10 cellular contexts compared by ENCODE assay signal in the genomic region with DNA sequence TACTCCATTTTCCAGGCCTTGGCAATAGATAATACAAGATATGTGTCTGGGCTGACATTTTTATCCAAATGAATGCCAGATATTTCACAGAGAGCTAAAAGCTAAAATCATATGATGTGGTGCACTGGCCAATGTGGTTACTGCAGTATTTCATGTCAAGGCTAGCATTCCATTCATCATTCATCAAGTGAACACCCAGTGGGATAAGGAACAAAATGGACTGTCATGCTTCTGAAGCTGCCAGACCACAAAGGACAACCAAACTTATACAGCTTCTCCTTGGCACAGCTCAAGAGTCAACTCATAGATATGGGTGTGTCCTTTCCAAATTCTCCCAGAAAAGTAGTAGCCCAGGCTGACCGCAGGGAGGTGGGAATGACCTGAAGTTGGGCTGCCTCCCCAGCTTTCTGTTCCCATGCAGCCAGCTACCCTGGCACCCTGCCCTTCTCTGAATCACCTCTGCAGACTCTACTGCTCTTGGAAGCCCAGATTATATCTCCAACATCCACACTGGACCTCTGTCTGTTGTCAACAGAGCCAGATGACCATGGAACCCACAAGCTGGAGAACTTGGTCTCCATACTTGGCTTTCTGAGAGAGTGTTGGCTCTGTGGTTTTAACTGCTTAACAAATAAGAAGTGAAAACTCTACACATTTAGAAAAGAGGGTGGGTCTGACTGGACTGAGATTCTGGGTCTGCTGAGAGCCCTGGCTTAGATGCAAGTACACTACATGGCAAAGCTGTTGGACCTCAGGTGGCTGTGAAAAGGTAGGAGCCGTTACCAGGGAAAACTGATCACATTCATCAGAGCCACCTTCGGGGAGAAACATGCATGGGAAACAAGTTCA.
DNase-seq lines count a peak whose midpoint lies in the region; ATAC-seq and TF ChIP-seq lines count a peak whose summit lies in the region.
"Had no signal": no experiment of that assay in that cellular context is flagged by ENCODE, and none has a peak within 500 bp of the region (broad histone marks: within the 10 kb centered on the region; RNA-seq: fewer than 3 reads in every experiment).

No MANE protein-coding gene starts in this region.

- no peaks in the 10 kb centered on the region for H3K79me2 ChIP-seq in PC-9 (ENCODE audit: low read depth)

- CTCF ChIA-PET in PC-9 (lab: Charles Lee): interaction anchor here (0.6 to 1.8 kb wide), 4 partner anchors 55 to 703 kb away, joined by 3 to 11 read pairs (median 6); no protein-coding TSS in a partner anchor

- TF ChIP-seq CTCF in PC-9 (conservative IDR thresholded peaks at IDR 0.05): no peak
- TF ChIP-seq CTCF in prostate gland (IDR thresholded peaks at IDR 0.05): no peak

- H2AFZ ChIP-seq in PC-9: no peak overlapping the region

- ATAC-seq in GM21786 (IDR thresholded peaks at IDR 0.05; ENCODE audit: unreplicated experiment): no peak

- no peaks in the 10 kb centered on the region for H3K27me3 ChIP-seq in PC-9 (ENCODE audit: insufficient read depth, low read depth)
- no peaks in the 10 kb centered on the region for H3K27me3 ChIP-seq in prostate gland (replicated peaks; ENCODE audit: insufficient read depth)

- intact Hi-C loops in PC-9 (cut with micrococcal nuclease; ENCODE audit: unreplicated experiment): loop anchor here (10.0 kb wide), 1 partner anchor 292 kb away; no protein-coding TSS in a partner anchor
- intact Hi-C loops in prostate gland (cut with DNase I): no loop called here

- BruUV-seq in PC-9 (replicated peaks; lab: Mats Ljungman, UMichigan): no TSS peak

- H3K4me2 ChIP-seq in PC-9: no peak overlapping the region

- no peaks in the 10 kb centered on the region for H3K9me3 ChIP-seq in PC-9 (ENCODE audit: insufficient read depth, low read depth)
- no peaks in the 10 kb centered on the region for H3K9me3 ChIP-seq in prostate gland

- no peak for TF ChIP-seq POLR2A in prostate gland (IDR thresholded peaks at IDR 0.05)

- 75% methylated on average over 3 of the region's 3 CpGs for WGBS in prostate gland

- no peaks in the 10 kb centered on the region for H4K20me1 ChIP-seq in PC-9 (ENCODE audit: insufficient read depth)

- H3K27ac ChIP-seq in PC-9: no peak overlapping the region
- no peak overlapping the region for H3K27ac ChIP-seq in prostate gland

- H3K4me1 ChIP-seq in PC-9 (replicated peaks; ENCODE audit: insufficient read depth) (peaks cover 6% of the 10 kb centered on the region), prostate gland (replicated peaks) (no peaks in the 10 kb centered on the region)

- H3F3A ChIP-seq in PC-9 (ENCODE audit: insufficient read depth, low read depth): no peaks in the 10 kb centered on the region

- H3K36me3 ChIP-seq in PC-9 (ENCODE audit: low read depth) (no peaks in the 10 kb centered on the region), prostate gland (no peaks in the 10 kb centered on the region)

- H3K9me2 ChIP-seq in PC-9 (ENCODE audit: insufficient read depth): no peaks in the 10 kb centered on the region

- H3K4me3 ChIP-seq in PC-9 (no peak overlapping the region), prostate gland (no peak overlapping the region)
- H3K4me3 ChIP-seq: skin epidermis had no signal

- POLR2A ChIA-PET in PC-9 (lab: Charles Lee; ENCODE audit: unreplicated experiment): interaction anchor here (0.6 kb wide), 2 partner anchors 354 to 607 kb away, joined by 4 to 5 read pairs; partner anchors contain the start of gene MYB

- DNase-seq in ELR (ENCODE audit: low read depth) (peak; percentile 77), PC-9 (peak; percentile 30 to 72), fibroblast of peridontal ligament (ENCODE audit: extremely low read depth) (peak; percentile 100), prostate gland (ENCODE audit: low spot score) (peak; percentile 55), NCI-H524 (lab: John Stamatoyannopoulos, UW) (no peak), NCI-H1105 treated with DMSO at 0.1 percent for 48 hours (lab: John Stamatoyannopoulos, UW) (no peak)
- DNase-seq in stimulated activated naive CD4-positive, alpha-beta T cell (lab: John Stamatoyannopoulos, UW): no peak
- DNase-seq: Caco-2 had no signal

Comparison
In these comparisons a context has a peak if more than half of its experiments do, and no peak if none do; other contexts are left out.
1. DNase-seq: peak in ELR (single experiment), PC-9 (2 of 2), fibroblast of peridontal ligament (single experiment) and prostate gland (single experiment); none in NCI-H524 (0 of 2), NCI-H1105 treated with DMSO at 0.1 percent for 48 hours (single experiment) and stimulated activated naive CD4-positive, alpha-beta T cell (0 of 6).